19 cellular contexts compared by ENCODE assay signal in the genomic region with DNA sequence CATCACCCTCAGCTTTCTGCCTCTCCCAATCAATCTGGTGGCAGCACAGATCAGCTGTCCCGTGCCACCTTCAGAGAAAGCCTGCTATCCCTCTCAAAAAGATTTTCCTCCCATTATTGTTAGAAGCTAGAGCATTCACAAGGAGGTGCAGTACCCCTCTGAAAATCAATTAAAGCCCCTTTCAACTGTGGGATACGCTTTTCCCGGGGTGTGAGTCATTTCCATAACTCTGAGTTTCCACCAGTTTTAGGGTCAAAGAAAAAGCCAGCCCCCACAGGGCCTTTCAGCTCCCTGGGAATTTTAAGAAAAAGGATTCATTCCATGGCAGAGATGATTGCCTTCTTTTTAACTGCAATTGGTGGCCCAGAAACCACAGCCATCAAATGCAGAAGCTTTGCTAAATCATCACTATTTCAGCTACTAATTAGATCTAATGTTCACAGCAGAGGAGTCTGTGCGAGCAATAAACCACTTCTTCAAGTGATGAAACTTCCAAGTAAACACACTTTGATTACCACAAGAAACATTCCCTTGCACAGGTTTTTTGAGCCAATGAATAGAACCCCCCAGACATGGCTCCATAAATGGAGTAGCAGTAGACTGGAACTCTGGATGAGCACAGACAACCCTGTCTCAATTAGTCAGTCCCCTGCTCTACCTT.
A peak's percentile ranks its signal among the peaks of the same experiment; 100 is the strongest.
DNase-seq lines count a peak whose midpoint lies in the region; ATAC-seq and TF ChIP-seq lines count a peak whose summit lies in the region.
"Had no signal": no experiment of that assay in that cellular context is flagged by ENCODE, and none has a peak within 500 bp of the region (broad histone marks: within the 10 kb centered on the region; RNA-seq: fewer than 3 reads in every experiment).

No MANE protein-coding gene starts in this region.

- H3K4me3 Mint-ChIP-seq in MCF 10A (ENCODE audit: unreplicated experiment) = no peak overlapping the region
- H3K4me3 Mint-ChIP-seq in activated T-cell treated with anti-CD3 and anti-CD28 coated beads, Interleukin-2, amount 50 U/mL, for 24 hours = no peak overlapping the region
- H3K4me3 Mint-ChIP-seq: activated T-helper 1 cell treated with anti-CD3 and anti-CD28 coated beads, Interleukin-12 subunit alpha, Interleukin-12 subunit beta, Interleukin-2, Interleukin-4 antibody, amounts not matched to agents 30 ng/mL and 10 ng/mL and 1 ng/mL, durations not matched to agents 14 hours and 24 hours and 36 hours; endodermal cell; nephron had no signal

- TF ChIP-seq EP300 in suprapubic skin (IDR thresholded peaks at IDR 0.05) = no peak

- no peak overlapping the region for H3K14ac ChIP-seq in mesenchymal stem cell (ENCODE audit: low read length in 2 of 2)

- no peak for ATAC-seq in GM21825 (IDR thresholded peaks at IDR 0.05; ENCODE audit: unreplicated experiment)
- ATAC-seq: HepG2 had no signal

- no peak overlapping the region for H3K23ac ChIP-seq in mesenchymal stem cell (ENCODE audit: low read length in 2 of 2)

- H3K27me3 Mint-ChIP-seq in MCF 10A (ENCODE audit: insufficient read depth, unreplicated experiment) = no peaks in the 10 kb centered on the region
- no peaks in the 10 kb centered on the region for H3K27me3 Mint-ChIP-seq in activated T-cell treated with anti-CD3 and anti-CD28 coated beads, Interleukin-2, amount 50 U/mL, for 24 hours

- no peak overlapping the region for H2AK5ac ChIP-seq in mesenchymal stem cell (ENCODE audit: low read length, severe bottlenecking)

- POLR2A ChIA-PET in MCF 10A (lab: Yijun Ruan, JAX) = interaction anchor here (0.6 to 3.3 kb wide), 17 partner anchors 10 to 1164 kb away, joined by 3 to 26 read pairs (median 6); no protein-coding TSS in a partner anchor

- no peaks in the 10 kb centered on the region for H3K9me3 Mint-ChIP-seq in MCF 10A (ENCODE audit: unreplicated experiment)
- no peaks in the 10 kb centered on the region for H3K9me3 Mint-ChIP-seq in activated T-cell treated with anti-CD3 and anti-CD28 coated beads, Interleukin-2, amount 50 U/mL, for 24 hours
- H3K9me3 Mint-ChIP-seq: endodermal cell had no signal

- H3K4ac ChIP-seq in mesenchymal stem cell (ENCODE audit: low read depth in 1 of 2, low read length in 2 of 2) = no peak overlapping the region

- H3K27me3 ChIP-seq in mesenchymal stem cell (ENCODE audit: control insufficient read depth in 1 of 2, insufficient read depth in 1 of 2, low read length in 2 of 2) (no peaks in the 10 kb centered on the region), suprapubic skin (no peaks in the 10 kb centered on the region)
- H3K27me3 ChIP-seq: BLaER1 treated with 17β-estradiol and CSF1 and Interleukin-3, amounts not matched to agents 10 nM and 100 nM; gastrocnemius medialis had no signal

- intact Hi-C loops in MCF 10A (cut with micrococcal nuclease) = no loop called here

- H3K18ac ChIP-seq in mesenchymal stem cell (ENCODE audit: low read depth in 1 of 2, low read length in 2 of 2) = peak overlapping the region in 1 of 2 experiments; percentile 21

- H3K27ac ChIP-seq in mesenchymal stem cell (ENCODE audit: low read length, poor library complexity, severe bottlenecking) (no peak overlapping the region), suprapubic skin (peak overlapping the region; percentile 77)

- TF ChIP-seq POLR2A in suprapubic skin (IDR thresholded peaks at IDR 0.05) = no peak

- peaks cover 7% of the 10 kb centered on the region for H3K36me3 Mint-ChIP-seq in MCF 10A (ENCODE audit: insufficient read depth, unreplicated experiment)
- no peaks in the 10 kb centered on the region for H3K36me3 Mint-ChIP-seq in activated T-cell treated with anti-CD3 and anti-CD28 coated beads, Interleukin-2, amount 50 U/mL, for 24 hours (ENCODE audit: low read depth)

- H4K91ac ChIP-seq in mesenchymal stem cell (ENCODE audit: low read length) = no peak overlapping the region

- no peak overlapping the region for H2BK5ac ChIP-seq in mesenchymal stem cell (ENCODE audit: low read depth, low read length, poor library complexity, severe bottlenecking)

- H3K4me1 ChIP-seq in mesenchymal stem cell (ENCODE audit: control insufficient read depth, insufficient read depth, low read depth, low read length) (no peaks in the 10 kb centered on the region), suprapubic skin (peaks cover 30% of the 10 kb centered on the region)
- H3K4me1 ChIP-seq: HAP-1 had no signal

- H3K4me3 ChIP-seq in mesenchymal stem cell (ENCODE audit: insufficient read depth in 1 of 2, low read depth in 1 of 2, low read length in 2 of 2) (peak overlapping the region in 1 of 2 experiments; percentile 63), suprapubic skin (no peak overlapping the region)
- H3K4me3 ChIP-seq: BLaER1 treated with 17β-estradiol and CSF1 and Interleukin-3, amounts not matched to agents 10 nM and 100 nM; gastrocnemius medialis; HAP-1 had no signal

- DNase-seq in HT1080 (ENCODE audit: low read depth) = peak; percentile 66
- no peak for DNase-seq in MCF 10A (ENCODE audit: unreplicated experiment)
- peak; percentile 40 for DNase-seq in mesenchymal stem cell
- DNase-seq in suprapubic skin (ENCODE audit: low spot score in 2 of 2) = no peak
- no peak for DNase-seq in activated T-cell treated with anti-CD3 and anti-CD28 coated beads, Interleukin-2, amount 50 U/mL, for 24 hours
- no peak for DNase-seq in stimulated activated CD4-positive, alpha-beta T cell treated with anti-CD3 and anti-CD28 coated beads, Interleukin-4, amount 100 ng/mL, for 4 hours
- DNase-seq: activated CD4-positive, alpha-beta T cell treated with anti-CD3 and anti-CD28 coated beads, Interleukin-2, amount 50 U/mL, for 48 hours; central memory CD4-positive, alpha-beta T cell; endodermal cell; gastrocnemius medialis; NCI-H2029 treated with DMSO at 0.1 percent for 48 hours; NCI-H510A treated with DMSO at 0.1 percent for 48 hours; stimulated activated CD4-positive, alpha-beta T cell treated with anti-CD3 and anti-CD28 coated beads, Interleukin-2, amount 100 ng/mL, for 48 hours had no signal

- no peaks in the 10 kb centered on the region for H3K9me3 ChIP-seq in mesenchymal stem cell (ENCODE audit: control insufficient read depth, low read length)
- H3K9me3 ChIP-seq in suprapubic skin = no peaks in the 10 kb centered on the region
- H3K9me3 ChIP-seq: gastrocnemius medialis, HAP-1 had no signal

- WGBS in mesenchymal stem cell = 72% methylated on average over 4 of the region's 4 CpGs
- 90% methylated on average over 4 of the region's 4 CpGs for WGBS in suprapubic skin

- peaks cover 54% of the 10 kb centered on the region for H3K4me1 Mint-ChIP-seq in MCF 10A (ENCODE audit: insufficient read depth, unreplicated experiment)
- H3K4me1 Mint-ChIP-seq in activated T-cell treated with anti-CD3 and anti-CD28 coated beads, Interleukin-2, amount 50 U/mL, for 24 hours (ENCODE audit: low read depth) = peaks cover 11% of the 10 kb centered on the region

- H3K4me2 ChIP-seq in mesenchymal stem cell (ENCODE audit: low read length, poor library complexity, severe bottlenecking) = no peak overlapping the region

- no peak overlapping the region for H2AFZ ChIP-seq in mesenchymal stem cell (ENCODE audit: low read depth, low read length)

- no peak for TF ChIP-seq CTCF in MCF 10A (IDR thresholded peaks at IDR 0.05; ENCODE audit: unreplicated experiment)
- no peak for TF ChIP-seq CTCF in suprapubic skin (IDR thresholded peaks at IDR 0.05)

- peak overlapping the region; percentile 52 for H3K9ac ChIP-seq in mesenchymal stem cell (ENCODE audit: low read length)

- peak overlapping the region; percentile 80 for H3K27ac Mint-ChIP-seq in MCF 10A (ENCODE audit: low read depth, unreplicated experiment)
- no peak overlapping the region for H3K27ac Mint-ChIP-seq in activated T-cell treated with anti-CD3 and anti-CD28 coated beads, Interleukin-2, amount 50 U/mL, for 24 hours
- H3K27ac Mint-ChIP-seq: activated T-helper 1 cell treated with anti-CD3 and anti-CD28 coated beads, Interleukin-12 subunit alpha, Interleukin-12 subunit beta, Interleukin-2, Interleukin-4 antibody, amounts not matched to agents 30 ng/mL and 10 ng/mL and 1 ng/mL, durations not matched to agents 14 hours and 24 hours and 36 hours; endodermal cell; nephron had no signal

- no peak overlapping the region for H2BK120ac ChIP-seq in mesenchymal stem cell (ENCODE audit: low read depth, low read length)

- H3K36me3 ChIP-seq in mesenchymal stem cell (ENCODE audit: control insufficient read depth in 1 of 2, insufficient read depth in 2 of 2, low read depth in 1 of 2, low read length in 2 of 2) = peaks cover 0 to 6% of the 10 kb centered on the region in 2 experiments
- H3K36me3 ChIP-seq in suprapubic skin = no peaks in the 10 kb centered on the region
- H3K36me3 ChIP-seq: BLaER1 treated with 17β-estradiol and CSF1 and Interleukin-3, amounts not matched to agents 10 nM and 100 nM; gastrocnemius medialis; HAP-1 had no signal

- H2BK15ac ChIP-seq in mesenchymal stem cell (ENCODE audit: low read depth, poor library complexity, severe bottlenecking) = no peak overlapping the region

- CTCF ChIA-PET in MCF 10A (lab: Yijun Ruan, JAX) = interaction anchor here (0.6 to 2.6 kb wide), 3 partner anchors 34 to 1161 kb away, joined by 3 to 13 read pairs (median 4); no protein-coding TSS in a partner anchor

- peak overlapping the region in 1 of 2 experiments; percentile 77 for H2BK12ac ChIP-seq in mesenchymal stem cell (ENCODE audit: low read length in 2 of 2)

- BruUV-seq in MCF 10A (replicated peaks; lab: Mats Ljungman, UMichigan) = no TSS peak

- no peak overlapping the region for H4K8ac ChIP-seq in mesenchymal stem cell (ENCODE audit: low read length)

- H3K79me1 ChIP-seq in mesenchymal stem cell (replicated peaks; ENCODE audit: low read length, poor library complexity, severe bottlenecking) = no peaks in the 10 kb centered on the region

Comparison
In these comparisons a context has a peak if more than half of its experiments do, and no peak if none do; other contexts are left out.
1. DNase-seq: peak in HT1080 (single experiment) and mesenchymal stem cell (single experiment); none in MCF 10A (single experiment), suprapubic skin (0 of 2), activated T-cell treated with anti-CD3 and anti-CD28 coated beads, Interleukin-2, amount 50 U/mL, for 24 hours (single experiment) and stimulated activated CD4-positive, alpha-beta T cell treated with anti-CD3 and anti-CD28 coated beads, Interleukin-4, amount 100 ng/mL, for 4 hours (0 of 2).